Comparison of ENCODE assay signal across 11 cellular contexts in genomic region chr19:2811735-2812413, GRCh38. TPM values are rescaled to one million over a fixed set of nuclear protein-coding genes. Genes with fewer than 3 reads are reported as not detected.
"Had no signal": no experiment of that assay in that cellular context is flagged by ENCODE, and none has a peak within 500 bp of the region (broad histone marks: within the 10 kb centered on the region; RNA-seq: fewer than 3 reads in every experiment).

No MANE protein-coding gene starts in this region.

- H3K27ac ChIP-seq: SJSA1, thyroid gland, VCaP had no signal

- ATAC-seq: natural killer cell had no signal

- H3K27me3 ChIP-seq: SJSA1, thyroid gland had no signal

- H3K4me3 ChIP-seq: SJSA1, thyroid gland had no signal

- H3K9me3 ChIP-seq: SJSA1, thyroid gland had no signal

- DNase-seq: activated CD4-positive, alpha-beta memory T cell treated with anti-CD3 and anti-CD28 coated beads for 36 hours; activated gamma-delta T cell; activated T-cell treated with anti-CD3 and anti-CD28 coated beads, Interleukin-2, amount 50 U/mL, for 48 hours; amygdala; natural killer cell; nucleus accumbens; T1000; thyroid gland had no signal

- H3K4me1 ChIP-seq: SJSA1, thyroid gland had no signal

RNA-seq across cellular contexts. Expression of gene ZNF556, which starts 55.3 kb away (rescaled TPM):
- total RNA-seq: activated CD4-positive, alpha-beta memory T cell treated with anti-CD3 and anti-CD28 coated beads for 36 hours; dermis microvascular lymphatic vessel endothelial cell; natural killer cell; thyroid gland had no signal
